12 cellular contexts compared by ENCODE assay signal in the genomic region with DNA sequence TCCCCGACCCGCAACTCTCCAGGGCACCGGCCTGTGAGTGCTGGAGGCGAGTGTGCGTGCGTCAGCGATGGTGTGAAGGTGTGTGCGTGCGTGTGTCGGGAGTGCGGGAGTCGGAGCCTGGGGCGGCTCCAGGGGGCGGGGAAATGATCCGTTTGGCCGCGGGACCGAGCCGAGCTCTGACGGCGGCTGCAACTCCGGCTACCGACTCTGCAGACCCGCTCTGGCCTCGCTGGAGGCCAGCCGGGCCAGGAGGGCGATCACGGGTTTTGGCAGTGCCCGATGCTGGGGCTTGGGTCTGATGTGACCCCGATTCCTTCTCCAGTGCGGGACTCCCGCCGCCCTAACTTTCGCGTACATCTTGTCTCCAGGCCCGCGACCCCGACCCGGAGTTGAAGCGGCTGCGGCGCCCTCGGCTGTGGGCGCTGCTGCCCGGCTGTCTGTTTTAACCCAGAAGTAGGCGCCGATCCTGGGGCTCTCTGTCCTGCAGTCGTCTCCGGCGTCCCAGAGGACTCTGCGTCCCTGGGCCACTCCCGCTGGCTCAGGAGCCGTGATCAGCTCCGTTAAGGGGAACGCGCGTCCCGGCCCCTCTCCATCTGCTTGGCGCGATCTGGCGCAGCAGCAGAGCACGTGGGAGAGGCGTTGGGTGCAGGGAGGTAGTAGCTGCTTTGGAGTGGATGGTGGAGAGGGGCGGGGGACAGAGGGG. TPM values are rescaled to one million over a fixed set of nuclear protein-coding genes. Genes with fewer than 3 reads are reported as not detected.
A peak's percentile ranks its signal among the peaks of the same experiment; 100 is the strongest.
DNase-seq lines count a peak whose midpoint lies in the region; ATAC-seq and TF ChIP-seq lines count a peak whose summit lies in the region.
"Had no signal": no experiment of that assay in that cellular context is flagged by ENCODE, and none has a peak within 500 bp of the region (broad histone marks: within the 10 kb centered on the region; RNA-seq: fewer than 3 reads in every experiment).

No MANE protein-coding gene starts in this region.

- H3K4me1 Mint-ChIP-seq in nephron progenitor cell = peaks cover 18% of the 10 kb centered on the region
- H3K4me1 Mint-ChIP-seq: natural killer cell had no signal

- H3K27ac ChIP-seq in cardiac muscle cell = no peak overlapping the region

- intact Hi-C loops in cardiac septum (cut with DNase I) = no loop called here

- peaks cover 10% of the 10 kb centered on the region for H3K4me1 ChIP-seq in cardiac muscle cell (ENCODE audit: low read depth)

- no peaks in the 10 kb centered on the region for H3K36me3 ChIP-seq in cardiac muscle cell

- H3K4me3 Mint-ChIP-seq in nephron progenitor cell = peak overlapping the region; percentile 71
- H3K4me3 Mint-ChIP-seq: activated T-helper 1 cell treated with anti-CD3 and anti-CD28 coated beads, Interleukin-12 subunit alpha, Interleukin-12 subunit beta, Interleukin-2, Interleukin-4 antibody, amounts not matched to agents 30 ng/mL and 10 ng/mL and 1 ng/mL, durations not matched to agents 14 hours and 24 hours and 36 hours; natural killer cell had no signal

- H3K9me3 Mint-ChIP-seq in nephron progenitor cell = no peaks in the 10 kb centered on the region
- H3K9me3 Mint-ChIP-seq: activated T-helper 1 cell treated with anti-CD3 and anti-CD28 coated beads, Interleukin-12 subunit alpha, Interleukin-12 subunit beta, Interleukin-2, Interleukin-4 antibody, amounts not matched to agents 30 ng/mL and 10 ng/mL and 1 ng/mL, durations not matched to agents 14 hours and 24 hours and 36 hours; natural killer cell had no signal

- ATAC-seq in HG02571 (IDR thresholded peaks at IDR 0.05; ENCODE audit: unreplicated experiment) (no peak), GM21515 (IDR thresholded peaks at IDR 0.05; ENCODE audit: unreplicated experiment) (no peak)
- ATAC-seq: natural killer cell had no signal

- peak overlapping the region; percentile 64 for H3K4me3 ChIP-seq in cardiac muscle cell

- H3K27me3 Mint-ChIP-seq in nephron progenitor cell (ENCODE audit: low read depth, poor library complexity) = peaks cover 94% of the 10 kb centered on the region

- no peak for TF ChIP-seq CTCF in cardiac muscle cell (IDR thresholded peaks at IDR 0.05; ENCODE audit: low read depth, low read length)
- no peak for TF ChIP-seq CTCF in nephron progenitor cell (IDR thresholded peaks at IDR 0.05)

- no peaks in the 10 kb centered on the region for H3K36me3 Mint-ChIP-seq in nephron progenitor cell (ENCODE audit: low read depth)
- H3K36me3 Mint-ChIP-seq: natural killer cell had no signal

- H3K27me3 ChIP-seq in cardiac muscle cell = peaks cover 82% of the 10 kb centered on the region

- no peak overlapping the region for H3K27ac Mint-ChIP-seq in nephron progenitor cell
- H3K27ac Mint-ChIP-seq: activated T-helper 1 cell treated with anti-CD3 and anti-CD28 coated beads, Interleukin-12 subunit alpha, Interleukin-12 subunit beta, Interleukin-2, Interleukin-4 antibody, amounts not matched to agents 30 ng/mL and 10 ng/mL and 1 ng/mL, durations not matched to agents 14 hours and 24 hours and 36 hours; natural killer cell had no signal

- no peaks in the 10 kb centered on the region for H3K9me3 ChIP-seq in cardiac muscle cell (ENCODE audit: low read depth)

- DNase-seq in cardiac muscle cell (ENCODE audit: low read depth in 1 of 2, low spot score in 1 of 2) = peak in 1 of 2 donors; percentile 23
- DNase-seq in cardiac septum (ENCODE audit: low spot score) = no peak
- DNase-seq in dermis blood vessel endothelial cell = peak; percentile 8
- peak; percentile 38 for DNase-seq in nephron progenitor cell
- no peak for DNase-seq in GM19238 (ENCODE audit: insufficient read length, low spot score)
- DNase-seq in iPS-NIHi11 (ENCODE audit: low spot score) = no peak
- DNase-seq: AML-193, natural killer cell had no signal

RNA-seq across cellular contexts. Expression of a gene that starts 1.2 kb away (rescaled TPM):
- total RNA-seq in cardiac muscle cell (0.85 and 0.89 TPM in 2 replicates), cardiac septum (0.27 TPM), dermis blood vessel endothelial cell (0.09 TPM in 1 of 2 replicates, not detected in the other)
- 0.12 and 0.84 TPM in 2 replicates for polyA plus RNA-seq in cardiac muscle cell
- total RNA-seq: activated T-helper 1 cell treated with anti-CD3 and anti-CD28 coated beads, Interleukin-12 subunit alpha, Interleukin-12 subunit beta, Interleukin-2, Interleukin-4 antibody, amounts not matched to agents 30 ng/mL and 10 ng/mL and 1 ng/mL, durations not matched to agents 14 hours and 24 hours and 36 hours; natural killer cell; T-helper 2 cell treated with Interferon-gamma antibody and Interleukin-4, amounts not matched to agents 100 ng/mL and 5 ng/mL, for 36 hours had no signal

Comparison
In these comparisons a context has a peak if more than half of its experiments do, and no peak if none do; other contexts are left out.
1. DNase-seq: peak in dermis blood vessel endothelial cell (single experiment) and nephron progenitor cell (single experiment); none in cardiac septum (single experiment), GM19238 (single experiment) and iPS-NIHi11 (single experiment).